Comparison of ENCODE assay signal across 10 cellular contexts in genomic region chr7:1567082-1567771, GRCh38. TPM values are rescaled to one million over a fixed set of nuclear protein-coding genes. Genes with fewer than 3 reads are reported as not detected.
DNase-seq lines count a peak whose midpoint lies in the region; ATAC-seq, FAIRE-seq and TF ChIP-seq lines count a peak whose summit lies in the region.
"Had no signal": no experiment of that assay in that cellular context is flagged by ENCODE, and none has a peak within 500 bp of the region (broad histone marks: within the 10 kb centered on the region; RNA-seq: fewer than 3 reads in every experiment).

No MANE protein-coding gene starts in this region.

- H3K36me3 ChIP-seq in H1 (ENCODE audit: control insufficient read depth in 2 of 4, insufficient read depth in 4 of 4, low read length in 3 of 4) (peaks cover 0 to 15% (median 3%) of the 10 kb centered on the region in 4 experiments; a peak in 2 of 8 replicates), trophoblast cell (ENCODE audit: control insufficient read depth in 1 of 2, insufficient read depth in 2 of 2, low read length in 2 of 2) (peaks cover 6 to 9% of the 10 kb centered on the region in 2 experiments)

- H3K4me2 ChIP-seq in H1 (ENCODE audit: insufficient read depth in 1 of 2, low read depth in 2 of 2, low read length in 2 of 2) (peak overlapping the region; percentile 19 to 55; a peak in 2 of 4 replicates), trophoblast cell (ENCODE audit: low read length) (no peak overlapping the region)

- no peak for TF ChIP-seq POLR2A in NB4 (IDR thresholded peaks at IDR 0.05; ENCODE audit: extremely low read depth, insufficient read length)
- TF ChIP-seq POLR2A in H1 (IDR thresholded peaks at IDR 0.05; ENCODE audit: control extremely low read depth in 1 of 2, low read depth in 2 of 2, low read length in 2 of 2) = no peak

- FAIRE-seq in H1 (lab: Jason Lieb, UNC) = no peak

- H3K27ac ChIP-seq in H1 (ENCODE audit: low read depth, low read length) = 0 out of 2 replicates have a peak overlapping the region, but pooled peaks have one; percentile 13
- H3K27ac ChIP-seq in trophoblast cell (ENCODE audit: low read depth, low read length) = no peak overlapping the region
- H3K27ac ChIP-seq: left lung had no signal

- CTCF ChIA-PET in H1 (lab: Charles Lee; ENCODE audit: partially characterized antibody) = interaction anchor here (0.9 to 1.7 kb wide), 2 partner anchors 11 to 23 kb away, joined by 4 read pairs; partner anchors contain the start of gene TMEM184A

- peak overlapping the region; percentile 41; the same call in 1 of the 2 replicates for H2BK5ac ChIP-seq in H1 (ENCODE audit: low read depth, low read length)
- H2BK5ac ChIP-seq in trophoblast cell (ENCODE audit: low read depth, low read length, poor library complexity) = no peak overlapping the region

- H2BK15ac ChIP-seq in H1 (ENCODE audit: low read length) = no peak overlapping the region

- intact Hi-C loops in sciatic nerve (cut with DNase I) = loop anchor here (10.0 kb wide), 1 partner anchor 62 kb away; the partner anchor contains the start of gene INTS1

- 64% methylated on average over 24 of the region's 24 CpGs; no CpG with 5 or more reads in 1 of the 2 experiments for WGBS in H1 (ENCODE audit: extremely low coverage in 1 of 2, insufficient coverage in 1 of 2, insufficient read length in 1 of 2, insufficient replicate concordance in 2 of 2, low coverage in 1 of 2, low lambda C conversion rate in 2 of 2, missing lambda C conversion rate in 1 of 2), 2 experiments
- WGBS in trophoblast cell (ENCODE audit: extremely low coverage, insufficient coverage, insufficient read length) = no CpG with 5 or more reads among the region's 24 CpGs

- H3K18ac ChIP-seq in H1 (ENCODE audit: extremely low read depth, low read length) (peak overlapping the region; percentile 36; the same call in 1 of the 2 replicates), trophoblast cell (ENCODE audit: low read length) (peak overlapping the region; percentile 15)

- H2AFZ ChIP-seq in H1 (ENCODE audit: low read length) (no peak overlapping the region), trophoblast cell (ENCODE audit: insufficient read depth, low read length, poor library complexity) (no peak overlapping the region)

- DNase-seq in Caki2 (ENCODE audit: low read depth) (peak; percentile 97), NB4 (ENCODE audit: low read depth) (peak; percentile 76), H1 (ENCODE audit: low read depth in 1 of 2, low spot score in 2 of 2) (no peak), trophoblast cell (no peak), sciatic nerve (ENCODE audit: low spot score) (no peak), NCI-H526 treated with DMSO at 0.1 percent for 48 hours (lab: John Stamatoyannopoulos, UW) (no peak)
- DNase-seq in activated CD4-positive, CD25-positive, alpha-beta regulatory T cell (lab: John Stamatoyannopoulos, UW) = no peak
- DNase-seq: stimulated activated naive CD8-positive, alpha-beta T cell treated with anti-CD3 and anti-CD28 coated beads, Interleukin-15, Interleukin-2, amounts not matched to agents 100 U/mL and 50 U/mL, for 24 hours had no signal

- no peak for TF ChIP-seq EP300 in H1 (IDR thresholded peaks at IDR 0.05; ENCODE audit: borderline replicate concordance in 1 of 2, low read depth in 2 of 2, low read length in 2 of 2)

- ATAC-seq in GM21723 (IDR thresholded peaks at IDR 0.05; ENCODE audit: unreplicated experiment) (no peak), sciatic nerve (no peak)
- ATAC-seq: left lung; stimulated activated naive CD8-positive, alpha-beta T cell treated with anti-CD3 and anti-CD28 coated beads, Interleukin-15, Interleukin-2, amounts not matched to agents 100 U/mL and 50 U/mL, for 24 hours had no signal

- H4K91ac ChIP-seq in H1 (replicated peaks; ENCODE audit: insufficient read length, low read length) = peak overlapping the region; percentile 53
- no peak overlapping the region for H4K91ac ChIP-seq in trophoblast cell (ENCODE audit: low read depth, low read length)

- H3K27me3 ChIP-seq in H1 (replicated peaks in 1 of 4; ENCODE audit: control insufficient read depth in 3 of 4, extremely low read depth in 1 of 4, insufficient read depth in 3 of 4, low read length in 3 of 4) = no peaks in the 10 kb centered on the region; a peak in 2 of 7 replicates
- no peaks in the 10 kb centered on the region for H3K27me3 ChIP-seq in trophoblast cell (ENCODE audit: insufficient read depth, low read length)
- H3K27me3 ChIP-seq: left lung had no signal

- POLR2A ChIA-PET in H1 (lab: Charles Lee; ENCODE audit: partially characterized antibody) = interaction anchor here (0.9 to 1.4 kb wide), 2 partner anchors 11 to 23 kb away, joined by 3 read pairs; partner anchors contain the start of gene TMEM184A

- no peaks in the 10 kb centered on the region; the same call in 1 of the 2 replicates for H3K79me1 ChIP-seq in H1 (ENCODE audit: low read depth, low read length)
- H3K79me1 ChIP-seq in trophoblast cell (ENCODE audit: low read length) = peaks cover 10% of the 10 kb centered on the region

- H3K14ac ChIP-seq in H1 (ENCODE audit: insufficient read length) (no peak overlapping the region), trophoblast cell (ENCODE audit: low read length) (no peak overlapping the region)

- no peaks in the 10 kb centered on the region for H3K9me3 ChIP-seq in H1 (ENCODE audit: insufficient read depth in 2 of 2, low read depth in 1 of 2, low read length in 1 of 2)
- no peaks in the 10 kb centered on the region for H3K9me3 ChIP-seq in trophoblast cell (ENCODE audit: insufficient read depth, low read depth, low read length)
- H3K9me3 ChIP-seq: left lung had no signal

- peak overlapping the region; percentile 8 for H2BK20ac ChIP-seq in H1 (ENCODE audit: low read length)

- TF ChIP-seq CTCF in NB4 (IDR thresholded peaks at IDR 0.05; ENCODE audit: low read depth, low read length) = no peak
- TF ChIP-seq CTCF in H1 (IDR thresholded peaks at IDR 0.05; ENCODE audit: control extremely low read depth in 1 of 3, insufficient read depth in 1 of 3, low read depth in 1 of 3, low read length in 3 of 3) = no peak

- H4K8ac ChIP-seq in H1 (ENCODE audit: extremely low read depth, insufficient read depth, low read length) (no peak overlapping the region), trophoblast cell (ENCODE audit: low read depth, low read length) (peak overlapping the region; percentile 52)

- no peak overlapping the region for H3K4me3 ChIP-seq in NB4 (ENCODE audit: low read depth, low read length)
- peak overlapping the region in 1 of 4 experiments; percentile 2; a peak in 1 of 8 replicates for H3K4me3 ChIP-seq in H1 (ENCODE audit: extremely low read depth in 1 of 4, insufficient read depth in 2 of 4, low read depth in 3 of 4, low read length in 4 of 4)
- H3K4me3 ChIP-seq in trophoblast cell (ENCODE audit: low read depth, low read length) = no peak overlapping the region
- H3K4me3 ChIP-seq: left lung had no signal

- no peak overlapping the region for H4K12ac ChIP-seq in trophoblast cell (ENCODE audit: low read depth, low read length)

- peak overlapping the region; percentile 75; the same call in 1 of the 2 replicates for H2BK12ac ChIP-seq in H1 (ENCODE audit: low read depth, low read length)
- H2BK12ac ChIP-seq in trophoblast cell (ENCODE audit: low read length) = peak overlapping the region; percentile 14

- TF ChIP-seq RAD21 in H1 (IDR thresholded peaks at IDR 0.05 in 1 of 2, conservative IDR thresholded peaks at IDR 0.05 in 1 of 2; ENCODE audit: low read depth in 2 of 2, low read length in 2 of 2) = no peak

- H3K23ac ChIP-seq in H1 (ENCODE audit: insufficient read length) (no peak overlapping the region), trophoblast cell (ENCODE audit: low read length) (no peak overlapping the region)

- H4K20me1 ChIP-seq in H1 (replicated peaks in 1 of 2; ENCODE audit: control insufficient read depth in 1 of 2, insufficient read depth in 2 of 2, low read length in 2 of 2) = no peaks in the 10 kb centered on the region

- no peak overlapping the region for H3K56ac ChIP-seq in H1 (replicated peaks; ENCODE audit: insufficient read length, low read depth, low read length)

- no peak overlapping the region for H4K5ac ChIP-seq in H1 (ENCODE audit: insufficient read length, low read depth, low read length)

- peaks cover 0 to 17% (median 10%) of the 10 kb centered on the region in 4 experiments; a peak in 5 of 7 replicates for H3K4me1 ChIP-seq in H1 (replicated peaks in 1 of 4; ENCODE audit: control insufficient read depth in 3 of 4, insufficient read depth in 4 of 4, low read length in 3 of 4)
- peaks cover 17 to 23% of the 10 kb centered on the region in 2 experiments for H3K4me1 ChIP-seq in trophoblast cell (ENCODE audit: control insufficient read depth in 1 of 2, insufficient read depth in 2 of 2, low read length in 2 of 2)

- H3K79me2 ChIP-seq in H1 (ENCODE audit: control insufficient read depth in 1 of 2, insufficient read depth in 2 of 2, low read length in 2 of 2) (no peaks in the 10 kb centered on the region), trophoblast cell (ENCODE audit: control insufficient read depth, insufficient read depth, low read length, poor library complexity) (peaks cover 7% of the 10 kb centered on the region)

- in situ Hi-C loops in Caki2 (cut with HindIII; ENCODE audit: low pct_unique_long_range_greater_than_20kb, low sequenced_read_pairs) = no loop called here

- H2AK5ac ChIP-seq in H1 (ENCODE audit: low read depth, low read length) (no peak overlapping the region; the same call in 1 of the 2 replicates), trophoblast cell (ENCODE audit: low read length) (no peak overlapping the region)

- no peak overlapping the region for H2BK120ac ChIP-seq in H1 (replicated peaks; ENCODE audit: low read depth, low read length)
- H2BK120ac ChIP-seq in trophoblast cell (ENCODE audit: insufficient read depth, low read length, poor library complexity) = no peak overlapping the region

- no peaks in the 10 kb centered on the region; the same call in 1 of the 2 replicates for H3K23me2 ChIP-seq in H1 (ENCODE audit: low read depth, low read length)

- H3K4ac ChIP-seq in H1 (replicated peaks; ENCODE audit: insufficient read length, low read depth, low read length) (no peak overlapping the region), trophoblast cell (ENCODE audit: low read depth, low read length) (no peak overlapping the region)

- H3K9ac ChIP-seq in H1 (replicated peaks in 1 of 4; ENCODE audit: extremely low read depth in 1 of 4, low read depth in 3 of 4, low read length in 3 of 4) (peak overlapping the region in 1 of 4 experiments; percentile 44; a peak in 3 of 7 replicates), trophoblast cell (ENCODE audit: low read length) (no peak overlapping the region)

RNA-seq across cellular contexts. Expression of gene PSMG3, which starts 2.6 kb away (rescaled TPM):
- total RNA-seq in Caki2 (2014; rRNA removed; shearing (Covaris generic); ENCODE audit: low replicate concordance) = 101 and 106 TPM in 2 replicates
- 30.2 and 32.0 TPM in 2 replicates for total RNA-seq in H1 (2021; fragmentation: NEBNext Ultra II Directional; extraction: Animal tissue kit (Norgen Biotek cat#: 25700))
- polyA plus RNA-seq in H1 (2011; rRNA removed) = 62.0 and 69.8 TPM in 2 replicates
- polyA plus RNA-seq in H1 (2011; cell fraction: cytosol; rRNA removed) = 85.4 TPM
- 57.2 TPM for polyA plus RNA-seq in H1 (2011; cell fraction: nucleus; rRNA removed)
- 36.8 to 57.3 TPM (median 50.2 TPM) in 4 replicates for polyA plus RNA-seq in H1 (2012, experiment 1 of 2)
- polyA plus RNA-seq in H1 (2012, experiment 2 of 2) = 57.9 TPM
- 21.9 TPM for polyA plus RNA-seq in H1 (2013, experiment 1 of 2)
- polyA plus RNA-seq in H1 (2013, experiment 2 of 2) = 20.0 TPM
- 10.6 and 11.2 TPM in 2 replicates for polyA minus RNA-seq in H1 (2011; rRNA and poly(A)+ RNA removed)
- polyA minus RNA-seq in H1 (2011; cell fraction: cytosol; rRNA and poly(A)+ RNA removed) = 13.8 TPM
- polyA minus RNA-seq in H1 (2011; cell fraction: nucleus; rRNA and poly(A)+ RNA removed) = 9.8 TPM
- 11.7 and 12.0 TPM in 2 replicates for polyA plus RNA-seq in trophoblast cell (2013)
- total RNA-seq in sciatic nerve = 17.5 TPM

RNA-seq across cellular contexts. Expression of gene TMEM184A, which starts 11.2 kb away (rescaled TPM):
- total RNA-seq in Caki2 (2014; rRNA removed; shearing (Covaris generic); ENCODE audit: low replicate concordance) = 13.4 and 16.6 TPM in 2 replicates
- total RNA-seq in H1 (2021; fragmentation: NEBNext Ultra II Directional; extraction: Animal tissue kit (Norgen Biotek cat#: 25700)) = 1.5 and 1.8 TPM in 2 replicates
- polyA plus RNA-seq in H1 (2011; rRNA removed) = 2.1 and 3.0 TPM in 2 replicates
- 2.0 TPM for polyA plus RNA-seq in H1 (2011; cell fraction: cytosol; rRNA removed)
- polyA plus RNA-seq in H1 (2011; cell fraction: nucleus; rRNA removed) = 11.1 TPM
- 1.0 to 1.7 TPM (median 1.3 TPM) in 4 replicates for polyA plus RNA-seq in H1 (2012, experiment 1 of 2)
- 0.89 TPM for polyA plus RNA-seq in H1 (2012, experiment 2 of 2)
- 1.6 TPM for polyA plus RNA-seq in H1 (2013, experiment 1 of 2)
- polyA plus RNA-seq in H1 (2013, experiment 2 of 2) = 1.3 TPM
- 1.5 and 2.9 TPM in 2 replicates for polyA minus RNA-seq in H1 (2011; rRNA and poly(A)+ RNA removed)
- 2.5 TPM for polyA minus RNA-seq in H1 (2011; cell fraction: cytosol; rRNA and poly(A)+ RNA removed)
- polyA minus RNA-seq in H1 (2011; cell fraction: nucleus; rRNA and poly(A)+ RNA removed) = 5.4 TPM
- 10.0 and 10.7 TPM in 2 replicates for polyA plus RNA-seq in trophoblast cell (2013)
- total RNA-seq in sciatic nerve = 0.27 TPM

RNA-seq across cellular contexts. Expression of gene MAFK, which starts 36.7 kb away (rescaled TPM):
- 26.5 and 33.2 TPM in 2 replicates for total RNA-seq in Caki2 (2014; rRNA removed; shearing (Covaris generic); ENCODE audit: low replicate concordance)
- 16.8 and 17.3 TPM in 2 replicates for total RNA-seq in H1 (2021; fragmentation: NEBNext Ultra II Directional; extraction: Animal tissue kit (Norgen Biotek cat#: 25700))
- polyA plus RNA-seq in H1 (2011; rRNA removed) = 5.5 and 6.9 TPM in 2 replicates
- polyA plus RNA-seq in H1 (2011; cell fraction: cytosol; rRNA removed) = 7.6 TPM
- polyA plus RNA-seq in H1 (2011; cell fraction: nucleus; rRNA removed) = 27.0 TPM
- 9.8 to 15.5 TPM (median 13.5 TPM) in 4 replicates for polyA plus RNA-seq in H1 (2012, experiment 1 of 2)
- polyA plus RNA-seq in H1 (2012, experiment 2 of 2) = 8.5 TPM
- polyA plus RNA-seq in H1 (2013, experiment 1 of 2) = 7.6 TPM
- 7.8 TPM for polyA plus RNA-seq in H1 (2013, experiment 2 of 2)
- polyA minus RNA-seq in H1 (2011; rRNA and poly(A)+ RNA removed) = 2.3 and 2.4 TPM in 2 replicates
- 8.1 TPM for polyA minus RNA-seq in H1 (2011; cell fraction: cytosol; rRNA and poly(A)+ RNA removed)
- polyA minus RNA-seq in H1 (2011; cell fraction: nucleus; rRNA and poly(A)+ RNA removed) = 7.7 TPM
- polyA plus RNA-seq in trophoblast cell (2013) = 55.4 and 60.1 TPM in 2 replicates
- total RNA-seq in sciatic nerve = 57.2 TPM

Comparison
In these comparisons a context has a peak if more than half of its experiments do, and no peak if none do; other contexts are left out.
1. DNase-seq: peak in Caki2 (single experiment) and NB4 (single experiment); none in H1 (0 of 2), trophoblast cell (0 of 2), activated CD4-positive, CD25-positive, alpha-beta regulatory T cell (0 of 4), sciatic nerve (single experiment) and NCI-H526 treated with DMSO at 0.1 percent for 48 hours (single experiment).